Comparison of ENCODE assay signal across 29 cellular contexts in the genomic region with DNA sequence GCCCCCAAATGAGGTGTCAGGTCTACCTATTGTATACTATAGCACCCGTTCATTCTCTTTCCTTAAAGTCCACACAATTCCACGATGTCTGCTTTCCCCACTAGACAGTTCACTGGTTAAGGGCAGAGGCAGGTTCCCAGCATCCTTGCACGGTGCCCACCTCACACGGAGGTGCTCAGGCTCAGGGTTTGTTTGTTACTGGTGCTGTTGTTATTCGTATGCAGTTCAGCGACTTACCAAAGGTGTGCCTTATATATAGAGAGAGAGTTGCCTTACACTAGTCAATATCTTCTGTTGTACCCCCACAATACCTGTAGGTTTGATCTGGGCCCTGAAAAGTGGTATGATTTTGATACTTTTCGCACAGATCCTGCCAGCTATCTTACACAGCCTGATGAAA. TPM values are rescaled to one million over a fixed set of nuclear protein-coding genes. Genes with fewer than 3 reads are reported as not detected.
"Had no signal": no experiment of that assay in that cellular context is flagged by ENCODE, and none has a peak within 500 bp of the region (broad histone marks: within the 10 kb centered on the region; RNA-seq: fewer than 3 reads in every experiment).

No MANE protein-coding gene starts in this region.

- H3K4me3 Mint-ChIP-seq: immature natural killer cell; memory B cell; naive thymus-derived CD4-positive, alpha-beta T cell; natural killer cell treated with Interleukin-12 subunit alpha and Interleukin-12 subunit beta and Interleukin-15 and Interleukin-18, amount 100 ng/mL, for 72 hours; stimulated activated naive B cell treated with anti-CD40 and anti-IgM and Interleukin-4, amounts not matched to agents 10 μg/mL and 1 μg/mL and 100 μg/mL, for 72 hours had no signal

- H3K4me1 ChIP-seq: left lung, stomach, testis, thyroid gland, transverse colon, upper lobe of left lung had no signal

- H3K27me3 Mint-ChIP-seq: progenitor cell of endocrine pancreas; stimulated activated naive B cell treated with anti-CD40 and anti-IgM and Interleukin-4, amounts not matched to agents 10 μg/mL and 1 μg/mL and 100 μg/mL, for 72 hours had no signal

- H3K4me1 Mint-ChIP-seq: immature natural killer cell; memory B cell; naive thymus-derived CD4-positive, alpha-beta T cell had no signal

- H3K27ac Mint-ChIP-seq: immature natural killer cell; memory B cell; naive thymus-derived CD4-positive, alpha-beta T cell; natural killer cell treated with Interleukin-12 subunit alpha and Interleukin-12 subunit beta and Interleukin-15 and Interleukin-18, amount 100 ng/mL, for 72 hours; progenitor cell of endocrine pancreas; stimulated activated naive B cell treated with anti-CD40 and anti-IgM and Interleukin-4, amounts not matched to agents 10 μg/mL and 1 μg/mL and 100 μg/mL, for 72 hours had no signal

- ATAC-seq: left colon; left lung; mucosa of descending colon; naive thymus-derived CD4-positive, alpha-beta T cell; natural killer cell treated with Interleukin-12 subunit alpha and Interleukin-12 subunit beta and Interleukin-15 and Interleukin-18, amount 100 ng/mL, for 72 hours; sciatic nerve; stimulated activated naive B cell treated with anti-CD40 and anti-IgM and Interleukin-4, amounts not matched to agents 10 μg/mL and 1 μg/mL and 100 μg/mL, for 72 hours; stimulated activated naive CD8-positive, alpha-beta T cell treated with anti-CD3 and anti-CD28 coated beads, Interleukin-15, Interleukin-2, amounts not matched to agents 100 U/mL and 50 U/mL, for 24 hours had no signal

- H3K27ac ChIP-seq: left lung, ovary, right atrium auricular region, skin epidermis, stomach, testis, thyroid gland, transverse colon, upper lobe of left lung had no signal

- DNase-seq: hippocampal formation; immature natural killer cell; kidney; left colon; left lung; midbrain; mucosa of descending colon; naive thymus-derived CD4-positive, alpha-beta T cell; ovary; stimulated activated CD4-positive, alpha-beta T cell treated with anti-CD3 and anti-CD28 coated beads, Interleukin-12 subunit alpha, Interleukin-12 subunit beta, amount 100 ng/mL, for 4 hours; stimulated activated CD4-positive, alpha-beta T cell treated with anti-CD3 and anti-CD28 coated beads, Interleukin-15, amount 100 ng/mL, for 24 hours; stimulated activated CD4-positive, alpha-beta T cell treated with anti-CD3 and anti-CD28 coated beads, Interleukin-2, amount 100 ng/mL, for 24 hours; stimulated activated CD4-positive, alpha-beta T cell treated with anti-CD3 and anti-CD28 coated beads, Interleukin-4, amount 100 ng/mL, for 1 hour; stimulated activated naive B cell treated with anti-CD40 and anti-IgM and Interleukin-4, amounts not matched to agents 10 μg/mL and 1 μg/mL and 100 μg/mL, for 72 hours; stimulated activated naive CD8-positive, alpha-beta T cell treated with anti-CD3 and anti-CD28 coated beads, Interleukin-15, Interleukin-2, amounts not matched to agents 100 U/mL and 50 U/mL, for 24 hours; stomach; testis; thyroid gland; transverse colon; upper lobe of left lung had no signal

- H3K9me3 ChIP-seq: testis, thyroid gland had no signal

- H3K36me3 ChIP-seq: ovary, thyroid gland, upper lobe of left lung had no signal

- H3K4me3 ChIP-seq: left lung, lung, mucosa of descending colon, ovary, right atrium auricular region, skin epidermis, stomach, testis, thyroid gland, transverse colon, upper lobe of left lung had no signal

- H3K27me3 ChIP-seq: left lung, ovary, right atrium auricular region, stomach, testis, thyroid gland, transverse colon, upper lobe of left lung had no signal

RNA-seq across cellular contexts. Expression of gene SLC3A1, which starts 30.6 kb away (rescaled TPM):
- total RNA-seq: left lung, myocyte, pulmonary artery endothelial cell, right atrium auricular region, thyroid gland had no signal
